ENCODE assay signal across 7 cellular contexts in genomic region chr21:42997983-42998382, GRCh38. TPM values are rescaled to one million over a fixed set of nuclear protein-coding genes. Genes with fewer than 3 reads are reported as not detected.
A peak's percentile ranks its signal among the peaks of the same experiment; 100 is the strongest.
DNase-seq lines count a peak whose midpoint lies in the region; ATAC-seq, FAIRE-seq and TF ChIP-seq lines count a peak whose summit lies in the region.
"Not testable (repeated sequence)": the region's sequence is repeated elsewhere in the genome, so short reads cannot be mapped to it uniquely, and the experiment has no call there.

No MANE protein-coding gene starts in this region.

- not testable (repeated sequence) for H4K20me1 ChIP-seq in GM23248 (ENCODE audit: insufficient read depth); Karpas-422 (ENCODE audit: insufficient read depth, low read depth, low read length); K562 (replicated peaks; ENCODE audit: control insufficient read depth, insufficient read depth, low read length); fibroblast of lung (ENCODE audit: control insufficient read depth, extremely low read depth, insufficient read depth, low read length)

- not testable (repeated sequence) for H3K9ac ChIP-seq in GM23248; Karpas-422 (ENCODE audit: low read length); K562 (ENCODE audit: insufficient read depth in 1 of 2, low read depth in 2 of 2, low read length in 2 of 2); fibroblast of lung (ENCODE audit: insufficient read depth, low read length)

- H3K27me3 Mint-ChIP-seq in chondrocyte (ENCODE audit: low read depth) = not testable (repeated sequence)

- H3K4me1 Mint-ChIP-seq in chondrocyte (ENCODE audit: low read depth) = peaks cover 28% of the 10 kb centered on the region

- not testable (repeated sequence) for TF ChIP-seq EP300 in K562 (IDR thresholded peaks at IDR 0.05; ENCODE audit: low read length)

- not testable (repeated sequence) for H3K9me2 ChIP-seq in GM23248 (ENCODE audit: insufficient read depth); Karpas-422 (replicated peaks; ENCODE audit: insufficient read depth, low read length)

- peak overlapping the region; percentile 90 for H3K27ac Mint-ChIP-seq in chondrocyte (ENCODE audit: unreplicated experiment)

- BruUV-seq in K562 (replicated peaks; lab: Mats Ljungman, UMichigan) = not testable (repeated sequence)

- H3K4me3 ChIP-seq in GM23248; Karpas-422 (ENCODE audit: low read length); K562; fibroblast of lung (replicated peaks in 1 of 4; ENCODE audit: control extremely low read depth in 1 of 4, insufficient read depth in 1 of 4, low read depth in 3 of 4, low read length in 4 of 4); muscle layer of duodenum (ENCODE audit: low read depth in 1 of 2, low read length in 2 of 2); vagina: not testable (repeated sequence)

- H3K27ac ChIP-seq in GM23248 (peak overlapping the region; percentile 82), fibroblast of lung (ENCODE audit: insufficient read depth, low read length) (peak overlapping the region; percentile 67), muscle layer of duodenum (ENCODE audit: low read length) (peak overlapping the region; percentile 33), vagina (peak overlapping the region; percentile 57)
- not testable (repeated sequence) for H3K27ac ChIP-seq in Karpas-422 (ENCODE audit: low read length); K562 (ENCODE audit: extremely low read depth, low read depth, low read length)

- not testable (repeated sequence) for FAIRE-seq in K562 (lab: Jason Lieb, UNC)

- TF ChIP-seq RAD21 in K562 (CRISPR knock-in tag; conservative IDR thresholded peaks at IDR 0.05 in 1 of 2, IDR thresholded peaks at IDR 0.05 in 1 of 2) = not testable (repeated sequence)

- H3K4me1 ChIP-seq in GM23248 (ENCODE audit: insufficient read depth) (peaks cover 17% of the 10 kb centered on the region), fibroblast of lung (ENCODE audit: control insufficient read depth, extremely low read depth, insufficient read depth, low read length) (peaks cover 10% of the 10 kb centered on the region), muscle layer of duodenum (ENCODE audit: control insufficient read depth in 1 of 2, insufficient read depth in 2 of 2, low read length in 2 of 2) (peaks cover 0 to 19% of the 10 kb centered on the region in 2 donors), vagina (peaks cover 33% of the 10 kb centered on the region)
- not testable (repeated sequence) for H3K4me1 ChIP-seq in Karpas-422 (ENCODE audit: low read length); K562 (replicated peaks in 1 of 2; ENCODE audit: control insufficient read depth in 2 of 2, insufficient read depth in 2 of 2, low read length in 2 of 2)

- not testable (repeated sequence) for H3K27me3 ChIP-seq in GM23248 (replicated peaks; ENCODE audit: insufficient read depth); Karpas-422 (ENCODE audit: low read length); K562 (ENCODE audit: control insufficient read depth in 2 of 2, insufficient read depth in 2 of 2, low read length in 2 of 2); fibroblast of lung (ENCODE audit: control insufficient read depth, insufficient read depth, low read length); muscle layer of duodenum (ENCODE audit: low read depth, low read length); vagina

- ATAC-seq in K562 = not testable (repeated sequence)

- not testable (repeated sequence) for H3K9me3 ChIP-seq in GM23248 (ENCODE audit: low read depth); Karpas-422 (ENCODE audit: low read length); fibroblast of lung (ENCODE audit: control insufficient read depth, insufficient read depth, low read depth, low read length); muscle layer of duodenum (ENCODE audit: control insufficient read depth in 1 of 2, low read length in 2 of 2); vagina
- H3K9me3 ChIP-seq in K562 (replicated peaks; ENCODE audit: control insufficient read depth, insufficient read depth, low read depth, low read length) = peaks cover 13% of the 10 kb centered on the region

- not testable (repeated sequence) for H3K36me3 Mint-ChIP-seq in chondrocyte (ENCODE audit: low read depth)

- CTCF ChIA-PET in K562 (lab: Yijun Ruan, JAX; ENCODE audit: low intra/inter-chr PET ratio) = not testable (repeated sequence)

- not testable (repeated sequence) for H3K36me3 ChIP-seq in GM23248 (ENCODE audit: low read depth); Karpas-422 (ENCODE audit: insufficient read depth, low read length); K562 (ENCODE audit: control insufficient read depth, insufficient read depth, low read length); fibroblast of lung (ENCODE audit: control insufficient read depth, insufficient read depth, low read length); muscle layer of duodenum (ENCODE audit: control insufficient read depth in 1 of 2, insufficient read depth in 2 of 2, low read length in 2 of 2); vagina

- not testable (repeated sequence) for H3K9me3 Mint-ChIP-seq in chondrocyte (ENCODE audit: low read depth)

- intact Hi-C loops in K562 (cut with micrococcal nuclease); vagina (cut with DNase I): not testable (repeated sequence)

- POLR2A ChIA-PET in K562 (lab: Yijun Ruan, JAX) = interaction anchor here (1.6 to 11.8 kb wide), 2 partner anchors 16 to 76 kb away, joined by 4 to 105 read pairs; no protein-coding TSS in a partner anchor

- not testable (repeated sequence) for H2AFZ ChIP-seq in GM23248; Karpas-422 (ENCODE audit: low read length); K562 (ENCODE audit: low read depth, low read length); fibroblast of lung (ENCODE audit: low read length)

- in situ Hi-C loops in GM23248 (cut with MboI); K562 (cut with MboI): not testable (repeated sequence)

- DNase-seq in GM23248; K562 (ENCODE audit: extremely low read depth in 1 of 4, low spot score in 3 of 4); chondrocyte (ENCODE audit: low spot score); fibroblast of lung (ENCODE audit: low read depth in 2 of 2); vagina (ENCODE audit: extremely low spot score in 2 of 2): not testable (repeated sequence)
- peak; percentile 29 for DNase-seq in Karpas-422

- not testable (repeated sequence) for TF ChIP-seq CTCF in K562 (IDR thresholded peaks at IDR 0.05 in 2 of 3, conservative IDR thresholded peaks at IDR 0.05 in 1 of 3; ENCODE audit: insufficient read depth in 2 of 3, low read depth in 1 of 3, low read length in 3 of 3); chondrocyte (IDR thresholded peaks at IDR 0.05); fibroblast of lung (conservative IDR thresholded peaks at IDR 0.05 in 1 of 2, IDR thresholded peaks at IDR 0.05 in 1 of 2; ENCODE audit: low read depth in 1 of 2, low read length in 2 of 2); vagina (IDR thresholded peaks at IDR 0.05)

- not testable (repeated sequence) for H3K4me2 ChIP-seq in GM23248 (ENCODE audit: unreplicated experiment); Karpas-422 (ENCODE audit: low read depth, low read length, poor library complexity, severe bottlenecking); K562 (ENCODE audit: insufficient read depth, low read length); fibroblast of lung (ENCODE audit: extremely low read depth, insufficient read depth, low read length)

- H3K9me1 ChIP-seq in K562 (ENCODE audit: control insufficient read depth, insufficient read depth, low read length) = not testable (repeated sequence)

- not testable (repeated sequence) for H3K4me3 Mint-ChIP-seq in chondrocyte (ENCODE audit: unreplicated experiment)

- peaks cover 47% of the 10 kb centered on the region for H3K79me2 ChIP-seq in GM23248 (ENCODE audit: insufficient read depth)
- H3K79me2 ChIP-seq in Karpas-422 (ENCODE audit: low read length); K562 (ENCODE audit: control insufficient read depth, insufficient read depth, low read length): not testable (repeated sequence)
- peaks cover 14% of the 10 kb centered on the region for H3K79me2 ChIP-seq in fibroblast of lung (ENCODE audit: control insufficient read depth, insufficient read depth, low read length)

- peaks cover 28% of the 10 kb centered on the region; the same call in 1 of the 2 replicates for H3F3A ChIP-seq in GM23248 (ENCODE audit: insufficient read depth)

- WGBS in GM23248 (ENCODE audit: low coverage in 1 of 2, low lambda C conversion rate in 2 of 2, missing lambda C conversion rate in 2 of 2), 2 experiments = 97 to 100% methylated on average over 1 of the region's 1 CpG
- 47% methylated on average over 1 of the region's 1 CpG for WGBS in K562 (ENCODE audit: insufficient coverage, low coverage, missing lambda C conversion rate)

- not testable (repeated sequence) for TF ChIP-seq POLR2A in K562 (conservative IDR thresholded peaks at IDR 0.05); vagina (IDR thresholded peaks at IDR 0.05)

RNA-seq across cellular contexts. Expression of gene PKNOX1, which starts 23.6 kb away (rescaled TPM):
- total RNA-seq in GM23248 (2014; rRNA removed; shearing (Covaris generic)) = 9.9 and 11.1 TPM in 2 replicates
- 25.9 and 28.2 TPM in 2 replicates for polyA plus RNA-seq in GM23248 (2016; fragmentation: Nextera tagmentation; extraction: Ambion mirVana)
- total RNA-seq in Karpas-422 (2014; rRNA removed; shearing (Covaris generic); ENCODE audit: low replicate concordance) = 19.7 and 28.1 TPM in 2 replicates
- total RNA-seq in K562 (2011; cell fraction: chromatin; rRNA removed; ENCODE audit: low replicate concordance) = 77.9 and 112 TPM in 2 replicates
- 19.3 and 19.8 TPM in 2 replicates for total RNA-seq in K562 (2011; cell fraction: nucleolus; rRNA removed)
- total RNA-seq in K562 (2011; cell fraction: nucleoplasm; rRNA removed) = 31.2 and 36.2 TPM in 2 replicates
- 9.6 and 13.2 TPM in 2 replicates for total RNA-seq in K562 (2014; rRNA removed)
- total RNA-seq in K562 (2014; rRNA removed; fragmentation: Illumina TruSeq; extraction: Trizol) = 12.2 and 14.5 TPM in 2 replicates
- 7.1 and 10.0 TPM in 2 replicates for total RNA-seq in K562 (2015; rRNA removed; fragmentation: Illumina TruSeq; extraction: Trizol)
- total RNA-seq in K562 (2021) = 11.7 and 14.9 TPM in 2 replicates
- polyA plus RNA-seq in K562 (2011; rRNA removed) = 21.8 and 25.9 TPM in 2 replicates
- polyA plus RNA-seq in K562 (2011; cell fraction: cytosol; rRNA removed) = 26.2 and 27.5 TPM in 2 replicates
- polyA plus RNA-seq in K562 (2011; cell fraction: nucleus; rRNA removed) = 27.5 and 40.6 TPM in 2 replicates
- 14.5 and 18.7 TPM in 2 replicates for polyA plus RNA-seq in K562 (2012)
- 10.4 and 16.0 TPM in 2 replicates for polyA plus RNA-seq in K562 (2014; fragmentation: Illumina TruSeq; extraction: Trizol)
- 10 to 100 TPM in 1 of 2 experiments, 1 to 10 TPM in 1; 8.8 to 13.2 TPM for polyA plus RNA-seq in K562 (2014; fragmentation: Nextera tagmentation; extraction: Ambion mirVana)
- 12.7 and 15.4 TPM in 2 replicates for polyA plus RNA-seq in K562 (2014; rRNA removed)
- 35.3 and 58.4 TPM in 2 replicates for polyA minus RNA-seq in K562 (2011; rRNA and poly(A)+ RNA removed)
- polyA minus RNA-seq in K562 (2011; cell fraction: cytosol; rRNA and poly(A)+ RNA removed) = 6.0 and 16.1 TPM in 2 replicates
- 13.2 and 35.0 TPM in 2 replicates for polyA minus RNA-seq in K562 (2011; cell fraction: nucleus; rRNA and poly(A)+ RNA removed)
- 12.0 to 12.9 TPM (median 12.0 TPM) in 3 replicates for total RNA-seq in chondrocyte
- 8.5 and 12.2 TPM in 2 replicates for total RNA-seq in fibroblast of lung
- 43.8 and 67.5 TPM in 2 replicates for polyA plus RNA-seq in fibroblast of lung
- 19.9 and 22.8 TPM in 2 replicates for polyA plus RNA-seq in fibroblast of lung (2012)
- 15.0 and 23.7 TPM in 2 replicates for polyA minus RNA-seq in fibroblast of lung (ENCODE audit: low replicate concordance)
- total RNA-seq in vagina = 9.8 TPM
